9 cellular contexts compared by ENCODE assay signal in the genomic region with DNA sequence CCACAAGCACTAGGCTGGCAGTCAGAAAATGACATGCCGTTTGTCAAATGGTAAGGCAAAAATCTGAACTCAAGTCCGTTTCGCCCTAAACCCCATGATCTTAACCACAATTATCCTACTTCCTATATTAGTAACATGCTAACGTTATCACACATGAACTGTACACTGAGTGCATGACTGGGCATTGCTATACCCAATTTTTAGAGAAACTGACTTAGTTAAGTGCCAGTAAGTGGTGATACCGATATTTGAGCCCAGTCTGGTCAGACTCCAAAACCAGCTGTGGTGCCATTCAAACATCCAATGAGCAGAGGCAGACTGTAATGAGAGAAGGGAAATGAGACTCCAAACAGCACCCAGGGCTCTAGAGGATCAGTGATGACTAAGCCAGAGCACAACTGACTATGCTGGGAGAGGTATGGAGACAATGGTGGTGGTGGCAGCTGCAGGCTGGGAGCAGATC.
A peak's percentile ranks its signal among the peaks of the same experiment; 100 is the strongest.
DNase-seq lines count a peak whose midpoint lies in the region; ATAC-seq lines count a peak whose summit lies in the region.
"Had no signal": no experiment of that assay in that cellular context is flagged by ENCODE, and none has a peak within 500 bp of the region (broad histone marks: within the 10 kb centered on the region; RNA-seq: fewer than 3 reads in every experiment).

No MANE protein-coding gene starts in this region.

- H3K9me3 ChIP-seq in skeletal muscle tissue (ENCODE audit: control insufficient read depth in 3 of 3, low read length in 3 of 3): no peaks in the 10 kb centered on the region
- H3K9me3 ChIP-seq: heart right ventricle had no signal

- no peaks in the 10 kb centered on the region for H3K36me3 ChIP-seq in skeletal muscle tissue (ENCODE audit: control insufficient read depth in 3 of 3, insufficient read depth in 3 of 3, low read length in 3 of 3)
- H3K36me3 ChIP-seq: heart right ventricle had no signal

- peak overlapping the region in 1 of 3 donors; percentile 23 for H3K4me3 ChIP-seq in skeletal muscle tissue (ENCODE audit: low read length in 3 of 3)
- H3K4me3 ChIP-seq: heart right ventricle had no signal

- H3K27me3 ChIP-seq in skeletal muscle tissue (ENCODE audit: control insufficient read depth in 3 of 3, insufficient read depth in 3 of 3, low read length in 3 of 3): no peaks in the 10 kb centered on the region
- H3K27me3 ChIP-seq: heart right ventricle had no signal

- H3K4me1 ChIP-seq in skeletal muscle tissue (ENCODE audit: control insufficient read depth in 3 of 3, insufficient read depth in 3 of 3, low read length in 3 of 3): peaks cover 10 to 11% (median 11%) of the 10 kb centered on the region in 3 donors

- ATAC-seq in HG03060 (IDR thresholded peaks at IDR 0.05; ENCODE audit: low read depth, unreplicated experiment): peak; percentile 91

- peak overlapping the region; percentile 52 for H3K27ac ChIP-seq in skeletal muscle tissue (ENCODE audit: low read depth, low read length)

- H3K9ac ChIP-seq in skeletal muscle tissue (ENCODE audit: low read depth in 1 of 3, low read length in 3 of 3): no peak overlapping the region

- DNase-seq in SKM-1 treated with dmso at 0.1 percent for 144 hours (lab: John Stamatoyannopoulos, UW; ENCODE audit: unreplicated experiment) (peak; percentile 5), SKM-1 (lab: John Stamatoyannopoulos, UW; ENCODE audit: unreplicated experiment) (no peak), OCI-M1 (lab: John Stamatoyannopoulos, UW) (peak; percentile 87), NCI-H1436 treated with DMSO at 0.1 percent for 48 hours (lab: John Stamatoyannopoulos, UW) (no peak), NAMALWA (ENCODE audit: low spot score) (no peak)
- DNase-seq in activated effector memory CD4-positive, alpha-beta T cell treated with Interleukin-2 at 50 U/mL for 16 hours: no peak
- DNase-seq: heart right ventricle had no signal

Comparison
In these comparisons a context has a peak if more than half of its experiments do, and no peak if none do; other contexts are left out.
1. DNase-seq: peak in SKM-1 treated with dmso at 0.1 percent for 144 hours (single experiment) and OCI-M1 (single experiment); none in SKM-1 (single experiment), NCI-H1436 treated with DMSO at 0.1 percent for 48 hours (single experiment), NAMALWA (single experiment) and activated effector memory CD4-positive, alpha-beta T cell treated with Interleukin-2 at 50 U/mL for 16 hours (single experiment).